ENCODE assay signal across 11 cellular contexts in the genomic region with DNA sequence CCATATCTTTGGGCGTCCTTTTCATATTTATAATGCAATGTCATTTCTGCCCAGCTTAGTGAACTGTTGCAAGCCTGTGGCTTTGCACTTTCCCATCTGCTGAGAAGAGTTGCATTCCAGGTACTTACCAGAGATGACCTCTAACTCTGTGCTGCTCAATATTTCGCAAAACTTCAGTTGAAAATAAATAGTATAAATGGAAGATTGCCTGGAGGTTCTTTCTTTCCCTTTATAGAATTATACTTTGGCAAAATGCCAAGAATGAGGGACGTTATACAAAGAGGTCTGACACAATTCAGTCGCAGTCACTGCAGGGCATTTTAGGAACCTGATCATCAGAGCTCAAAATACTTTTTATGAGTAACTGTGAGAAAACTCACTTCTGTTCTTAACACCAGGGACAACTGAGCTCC. TPM values are rescaled to one million over a fixed set of nuclear protein-coding genes. Genes with fewer than 3 reads are reported as not detected.
A peak's percentile ranks its signal among the peaks of the same experiment; 100 is the strongest.
DNase-seq lines count a peak whose midpoint lies in the region; ATAC-seq, FAIRE-seq and TF ChIP-seq lines count a peak whose summit lies in the region.
"Had no signal": no experiment of that assay in that cellular context is flagged by ENCODE, and none has a peak within 500 bp of the region (broad histone marks: within the 10 kb centered on the region; RNA-seq: fewer than 3 reads in every experiment).

No MANE protein-coding gene starts in this region.

- intact Hi-C loops in aorta (cut with DNase I), result no loop called here

- no peaks in the 10 kb centered on the region for H3K36me3 ChIP-seq in bronchial epithelial cell (ENCODE audit: control insufficient read depth, insufficient read depth, low read length)
- no peaks in the 10 kb centered on the region for H3K36me3 ChIP-seq in aorta (ENCODE audit: control insufficient read depth in 1 of 2, insufficient read depth in 2 of 2, low read length in 1 of 2)

- ATAC-seq in GM21723 (IDR thresholded peaks at IDR 0.05; ENCODE audit: unreplicated experiment), result peak; percentile 73
- ATAC-seq in aorta (ENCODE audit: low FRiP score), result no peak
- ATAC-seq in GM19395 (IDR thresholded peaks at IDR 0.05; ENCODE audit: unreplicated experiment), result no peak

- DNase-seq in EL, result peak; percentile 4
- peak; percentile 30 for DNase-seq in M059J (ENCODE audit: low read depth)
- DNase-seq in bronchial epithelial cell (ENCODE audit: low read depth), result peak; percentile 19
- no peak for DNase-seq in aorta
- DNase-seq in T-helper 2 cell, result no peak
- no peak for DNase-seq in dedifferentiated amniotic fluid mesenchymal stem cell (ENCODE audit: extremely low spot score)
- DNase-seq: HFFc6, NCI-H2081 treated with DMSO at 0.1 percent for 48 hours had no signal

- H3K4me3 ChIP-seq in bronchial epithelial cell (ENCODE audit: low read depth, low read length), result no peak overlapping the region
- no peak overlapping the region for H3K4me3 ChIP-seq in aorta (ENCODE audit: low read length in 2 of 2)

- no peak for FAIRE-seq in bronchial epithelial cell (lab: Jason Lieb, UNC)

- no peak for TF ChIP-seq CTCF in bronchial epithelial cell (IDR thresholded peaks at IDR 0.05; ENCODE audit: insufficient read depth, low read length, severe bottlenecking)

- WGBS in aorta, 2 donors, result 13 to 15% methylated on average over 4 of the region's 4 CpGs

- no peaks in the 10 kb centered on the region for H3K4me1 ChIP-seq in aorta (ENCODE audit: control insufficient read depth in 1 of 2, insufficient read depth in 2 of 2, low read length in 2 of 2)
- H3K4me1 ChIP-seq: parathyroid adenoma had no signal

- H3K27ac ChIP-seq in aorta (ENCODE audit: low read depth in 1 of 2, low read length in 2 of 2), result no peak overlapping the region
- H3K27ac ChIP-seq: parathyroid adenoma had no signal

- peaks cover 2% of the 10 kb centered on the region for H3K27me3 ChIP-seq in bronchial epithelial cell (ENCODE audit: control insufficient read depth, insufficient read depth, low read length)
- H3K27me3 ChIP-seq in aorta (ENCODE audit: control insufficient read depth in 1 of 2, insufficient read depth in 2 of 2, low read length in 1 of 2), result no peaks in the 10 kb centered on the region

- no peaks in the 10 kb centered on the region for H3K9me3 ChIP-seq in aorta (ENCODE audit: control insufficient read depth, low read length)

RNA-seq across cellular contexts. Expression of gene VLDLR, which starts 18.9 kb away (rescaled TPM):
- total RNA-seq in M059J (2014; rRNA removed; shearing (Covaris generic)), result 9.2 and 16.1 TPM in 2 replicates
- 26.9 and 48.5 TPM in 2 replicates for total RNA-seq in bronchial epithelial cell
- 10 to 100 TPM; 43.2 to 46.3 TPM for total RNA-seq in aorta
- polyA plus RNA-seq in aorta, result 1 to 10 TPM; 2.4 to 4.9 TPM

Comparison
In these comparisons a context has a peak if more than half of its experiments do, and no peak if none do; other contexts are left out.
1. DNase-seq: peak in EL (single experiment), M059J (single experiment) and bronchial epithelial cell (single experiment); none in aorta (0 of 2), T-helper 2 cell (0 of 5) and dedifferentiated amniotic fluid mesenchymal stem cell (single experiment).